In genomic region chr13:20489185-20489820, GRCh38 we compare ENCODE assay signal across 9 cellular contexts. TPM values are rescaled to one million over a fixed set of nuclear protein-coding genes. Genes with fewer than 3 reads are reported as not detected.
DNase-seq lines count a peak whose midpoint lies in the region; ATAC-seq and TF ChIP-seq lines count a peak whose summit lies in the region.
"Had no signal": no experiment of that assay in that cellular context is flagged by ENCODE, and none has a peak within 500 bp of the region (broad histone marks: within the 10 kb centered on the region; RNA-seq: fewer than 3 reads in every experiment).

No MANE protein-coding gene starts in this region.

- intact Hi-C loops in activated naive CD4-positive, alpha-beta T cell treated with anti-CD3 and anti-CD28 coated beads for 36 hours (cut with micrococcal nuclease) = loop anchor here (1.0 kb wide), 3 partner anchors 77 to 307 kb away; no protein-coding TSS in a partner anchor
- intact Hi-C loops in body of pancreas (cut with DNase I) (no loop called here), aorta (cut with DNase I) (no loop called here)

- CTCF ChIA-PET in activated naive CD4-positive, alpha-beta T cell treated with anti-CD3 and anti-CD28 coated beads for 36 hours (lab: Charles Lee) = interaction anchor here (0.5 to 1.1 kb wide), 2 partner anchors 76 to 339 kb away, joined by 3 read pairs; no protein-coding TSS in a partner anchor
- CTCF ChIA-PET in activated naive CD4-positive, alpha-beta T cell treated with anti-CD3 and anti-CD28 coated beads, Interleukin-2, amount 10 ng/mL, durations not matched to agents 7 days and 5 days (lab: Charles Lee) = interaction anchor here (1.0 to 3.9 kb wide), 3 partner anchors 10 to 435 kb away, joined by 3 to 16 read pairs (median 3); no protein-coding TSS in a partner anchor

- H3K36me3 ChIP-seq in body of pancreas (replicated peaks in 1 of 2; ENCODE audit: insufficient read depth in 1 of 2, low read depth in 2 of 2) (no peaks in the 10 kb centered on the region), aorta (ENCODE audit: control insufficient read depth in 1 of 2, insufficient read depth in 2 of 2, low read length in 1 of 2) (no peaks in the 10 kb centered on the region)

- H3K9me3 Mint-ChIP-seq in activated naive CD4-positive, alpha-beta T cell treated with anti-CD3 and anti-CD28 coated beads for 36 hours = no peaks in the 10 kb centered on the region
- H3K9me3 Mint-ChIP-seq in activated naive CD4-positive, alpha-beta T cell treated with anti-CD3 and anti-CD28 coated beads, Interleukin-2, amount 10 ng/mL, durations not matched to agents 7 days and 5 days = no peaks in the 10 kb centered on the region

- no peak overlapping the region for H3K27ac ChIP-seq in body of pancreas
- no peak overlapping the region for H3K27ac ChIP-seq in aorta (ENCODE audit: low read depth in 1 of 2, low read length in 2 of 2)

- H3K27me3 Mint-ChIP-seq in activated naive CD4-positive, alpha-beta T cell treated with anti-CD3 and anti-CD28 coated beads for 36 hours (ENCODE audit: low read depth) = no peaks in the 10 kb centered on the region
- no peaks in the 10 kb centered on the region for H3K27me3 Mint-ChIP-seq in activated naive CD4-positive, alpha-beta T cell treated with anti-CD3 and anti-CD28 coated beads, Interleukin-2, amount 10 ng/mL, durations not matched to agents 7 days and 5 days

- no peaks in the 10 kb centered on the region for H3K27me3 ChIP-seq in body of pancreas
- H3K27me3 ChIP-seq in aorta (ENCODE audit: control insufficient read depth in 1 of 2, insufficient read depth in 2 of 2, low read length in 1 of 2) = peaks cover 0 to 2% of the 10 kb centered on the region in 2 donors

- H3K4me1 ChIP-seq in body of pancreas (no peaks in the 10 kb centered on the region), aorta (ENCODE audit: control insufficient read depth in 1 of 2, insufficient read depth in 2 of 2, low read length in 2 of 2) (no peaks in the 10 kb centered on the region)

- WGBS in body of pancreas, 2 donors = 59 to 70% methylated on average over 2 to 4 of the region's 4 CpGs
- WGBS in aorta, 2 donors = 63 to 96% methylated on average over 4 of the region's 4 CpGs

- H3K36me3 Mint-ChIP-seq in activated naive CD4-positive, alpha-beta T cell treated with anti-CD3 and anti-CD28 coated beads for 36 hours (ENCODE audit: low read depth) = no peaks in the 10 kb centered on the region
- H3K36me3 Mint-ChIP-seq in activated naive CD4-positive, alpha-beta T cell treated with anti-CD3 and anti-CD28 coated beads, Interleukin-2, amount 10 ng/mL, durations not matched to agents 7 days and 5 days = peaks cover 6% of the 10 kb centered on the region

- H3K4me3 Mint-ChIP-seq in activated naive CD4-positive, alpha-beta T cell treated with anti-CD3 and anti-CD28 coated beads for 36 hours = no peak overlapping the region
- no peak overlapping the region for H3K4me3 Mint-ChIP-seq in activated naive CD4-positive, alpha-beta T cell treated with anti-CD3 and anti-CD28 coated beads, Interleukin-2, amount 10 ng/mL, durations not matched to agents 7 days and 5 days

- TF ChIP-seq POLR2A in body of pancreas (IDR thresholded peaks at IDR 0.05) = no peak

- H3K9me3 ChIP-seq in body of pancreas = no peaks in the 10 kb centered on the region
- no peaks in the 10 kb centered on the region for H3K9me3 ChIP-seq in aorta (ENCODE audit: control insufficient read depth, low read length)

- DNase-seq in activated naive CD4-positive, alpha-beta T cell treated with anti-CD3 and anti-CD28 coated beads for 36 hours = peak; percentile 30
- no peak for DNase-seq in activated naive CD4-positive, alpha-beta T cell treated with anti-CD3 and anti-CD28 coated beads, Interleukin-2, amount 10 ng/mL, durations not matched to agents 7 days and 5 days
- peak; percentile 52 for DNase-seq in NCI-H1694 treated with DMSO at 0.1 percent for 48 hours (lab: John Stamatoyannopoulos, UW)
- DNase-seq in body of pancreas = peak in 2 of 4 donors; percentile 24 to 30
- DNase-seq in stimulated activated CD8-positive, alpha-beta memory T cell treated with anti-CD3 and anti-CD28 coated beads, Interleukin-12 subunit alpha, Interleukin-12 subunit beta, amount 100 ng/mL, for 1 hour (ENCODE audit: low read depth) = peak; percentile 20
- no peak for DNase-seq in aorta
- DNase-seq in SKM-1 (lab: John Stamatoyannopoulos, UW; ENCODE audit: unreplicated experiment) = no peak
- DNase-seq: DMS 273 treated with DMSO at 0.1 percent for 48 hours had no signal

- no peak overlapping the region for H3K27ac Mint-ChIP-seq in activated naive CD4-positive, alpha-beta T cell treated with anti-CD3 and anti-CD28 coated beads for 36 hours
- H3K27ac Mint-ChIP-seq in activated naive CD4-positive, alpha-beta T cell treated with anti-CD3 and anti-CD28 coated beads, Interleukin-2, amount 10 ng/mL, durations not matched to agents 7 days and 5 days = no peak overlapping the region

- TF ChIP-seq CTCF in body of pancreas (IDR thresholded peaks at IDR 0.05) = peak in 5 of 7 experiments; percentile 9 to 43 (median 29)

- H3K4me3 ChIP-seq in body of pancreas (no peak overlapping the region), aorta (ENCODE audit: low read length in 2 of 2) (no peak overlapping the region)

- ATAC-seq in body of pancreas = no peak
- ATAC-seq in aorta (ENCODE audit: low FRiP score) = no peak
- no peak for ATAC-seq in HG03196 (IDR thresholded peaks at IDR 0.05; ENCODE audit: unreplicated experiment)

- no peaks in the 10 kb centered on the region for H3K4me1 Mint-ChIP-seq in activated naive CD4-positive, alpha-beta T cell treated with anti-CD3 and anti-CD28 coated beads for 36 hours (ENCODE audit: low read depth)
- H3K4me1 Mint-ChIP-seq in activated naive CD4-positive, alpha-beta T cell treated with anti-CD3 and anti-CD28 coated beads, Interleukin-2, amount 10 ng/mL, durations not matched to agents 7 days and 5 days = peaks cover 18% of the 10 kb centered on the region

RNA-seq across cellular contexts. Expression of gene CRYL1, which starts 36.4 kb away (rescaled TPM):
- total RNA-seq in activated naive CD4-positive, alpha-beta T cell treated with anti-CD3 and anti-CD28 coated beads for 36 hours = 1 to 10 TPM; 8.9 to 9.3 TPM
- 10 to 100 TPM; 14.5 to 32.2 TPM for total RNA-seq in body of pancreas
- 10 to 100 TPM; 29.5 to 41.4 TPM for total RNA-seq in aorta
- polyA plus RNA-seq in aorta = 10 to 100 TPM; 21.9 to 72.1 TPM

Comparison
In these comparisons a context has a peak if more than half of its experiments do, and no peak if none do; other contexts are left out.
1. DNase-seq: peak in activated naive CD4-positive, alpha-beta T cell treated with anti-CD3 and anti-CD28 coated beads for 36 hours (single experiment), NCI-H1694 treated with DMSO at 0.1 percent for 48 hours (single experiment) and stimulated activated CD8-positive, alpha-beta memory T cell treated with anti-CD3 and anti-CD28 coated beads, Interleukin-12 subunit alpha, Interleukin-12 subunit beta, amount 100 ng/mL, for 1 hour (single experiment); none in activated naive CD4-positive, alpha-beta T cell treated with anti-CD3 and anti-CD28 coated beads, Interleukin-2, amount 10 ng/mL, durations not matched to agents 7 days and 5 days (single experiment), aorta (0 of 2) and SKM-1 (single experiment).